In the genomic region with DNA sequence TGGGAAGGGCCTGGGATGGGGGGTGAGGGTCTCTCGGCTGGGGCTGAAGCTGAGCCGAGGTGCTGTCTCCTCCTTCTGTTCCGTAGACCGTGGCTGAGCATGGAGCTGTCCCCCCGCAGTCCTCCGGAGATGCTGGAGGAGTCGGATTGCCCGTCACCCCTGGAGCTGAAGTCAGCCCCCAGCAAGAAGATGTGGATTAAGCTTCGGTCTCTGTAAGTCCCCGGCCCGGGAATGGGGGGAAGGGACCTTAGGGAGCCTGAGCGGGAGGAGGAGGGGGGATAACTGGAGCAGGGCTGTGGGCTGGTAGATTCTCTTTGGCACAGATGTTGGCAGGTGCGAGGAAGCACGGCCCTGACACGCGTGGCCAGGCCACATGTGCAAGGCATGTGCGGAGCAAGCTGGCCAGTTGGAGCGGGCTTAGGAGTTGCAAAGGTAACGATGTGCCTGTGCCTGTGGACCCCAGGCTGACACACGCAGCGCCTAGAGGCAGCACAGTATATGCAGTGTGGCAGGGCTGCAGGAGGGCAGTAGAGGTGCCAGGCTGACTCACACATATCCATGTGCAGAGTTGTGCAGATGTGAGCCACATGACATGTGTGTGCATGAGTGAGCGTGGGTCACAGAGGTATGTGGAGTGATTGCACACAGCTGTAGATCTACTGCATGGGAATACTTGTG, we compare ENCODE assay signal across 2 cellular contexts.
TF ChIP-seq lines count a peak whose summit lies in the region.

No MANE protein-coding gene starts in this region.

TF ChIP-seq in A549, 52 proteins besides CTCF, POLR2A, EP300 and RAD21:
- TF ChIP-seq PBX3 (IDR thresholded peaks at IDR 0.05) (no peak), CBX2 (IDR thresholded peaks at IDR 0.05; ENCODE audit: borderline replicate concordance, low read depth) (no peak), ZNF302 (CRISPR knock-in tag; IDR thresholded peaks at IDR 0.05) (no peak), HOXA7 (CRISPR knock-in tag; IDR thresholded peaks at IDR 0.05) (no peak), HOXB5 (CRISPR knock-in tag; IDR thresholded peaks at IDR 0.05) (no peak)

TF ChIP-seq in HEK293T, 16 proteins besides CTCF, POLR2A, EP300 and RAD21:
- TF ChIP-seq ARNT (IDR thresholded peaks at IDR 0.05) = no peak
- no peak for TF ChIP-seq ELF4 (IDR thresholded peaks at IDR 0.05)
- no peak for TF ChIP-seq FOXA1 (IDR thresholded peaks at IDR 0.05)
- no peak for TF ChIP-seq LEF1 (IDR thresholded peaks at IDR 0.05; ENCODE audit: borderline replicate concordance)
- TF ChIP-seq HDGF (IDR thresholded peaks at IDR 0.05; ENCODE audit: borderline replicate concordance) = no peak
- no peak for TF ChIP-seq SUZ12 (IDR thresholded peaks at IDR 0.05)
- no peak for TF ChIP-seq TARDBP (IDR thresholded peaks at IDR 0.05)
TF ChIP-seq in HEK293T: peak in this region for 0.
